Comparison of ENCODE assay signal across 12 cellular contexts in the genomic region with DNA sequence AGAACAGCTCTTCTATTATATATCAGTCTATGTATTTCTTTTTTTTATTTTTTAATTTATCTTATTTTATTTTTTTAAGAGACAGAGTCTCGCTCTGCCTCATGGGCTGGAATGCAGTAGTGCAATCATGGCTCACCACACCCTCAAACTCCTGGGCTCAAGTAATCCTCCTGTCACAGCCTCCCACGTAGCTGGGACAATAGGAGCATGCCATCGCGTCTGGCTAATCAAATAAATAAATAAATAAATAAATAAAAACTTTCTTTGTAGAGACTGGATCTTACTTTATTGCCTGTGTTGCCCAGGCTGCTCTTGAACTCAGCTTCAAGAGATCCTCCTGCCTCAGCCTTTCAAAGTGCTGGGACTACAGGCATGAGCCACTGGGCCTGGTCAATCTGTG.
DNase-seq lines count a peak whose midpoint lies in the region; ATAC-seq and TF ChIP-seq lines count a peak whose summit lies in the region.
"Had no signal": no experiment of that assay in that cellular context is flagged by ENCODE, and none has a peak within 500 bp of the region (broad histone marks: within the 10 kb centered on the region; RNA-seq: fewer than 3 reads in every experiment).

No MANE protein-coding gene starts in this region.

- H3K27me3 Mint-ChIP-seq in activated T-helper 17 cell treated with anti-CD3 and anti-CD28 coated beads, Interleukin-2, amount 50 U/mL, for 72 hours = no peaks in the 10 kb centered on the region

- H3K79me1 ChIP-seq in trophoblast cell (ENCODE audit: low read length) = no peaks in the 10 kb centered on the region

- no peak for TF ChIP-seq CTCF in fibroblast of villous mesenchyme (IDR thresholded peaks at IDR 0.05; ENCODE audit: insufficient read depth, low read depth, low read length)

- H3K9me3 Mint-ChIP-seq in activated T-helper 17 cell treated with anti-CD3 and anti-CD28 coated beads, Interleukin-2, amount 50 U/mL, for 72 hours = no peaks in the 10 kb centered on the region

- H4K91ac ChIP-seq in trophoblast cell (ENCODE audit: low read depth, low read length) = no peak overlapping the region

- no peaks in the 10 kb centered on the region for H3K9me3 ChIP-seq in trophoblast cell (ENCODE audit: insufficient read depth, low read depth, low read length)

- H3K27ac Mint-ChIP-seq in activated T-helper 17 cell treated with anti-CD3 and anti-CD28 coated beads, Interleukin-2, amount 50 U/mL, for 72 hours = peak overlapping the region; percentile 31

- no peak overlapping the region for H2BK120ac ChIP-seq in trophoblast cell (ENCODE audit: insufficient read depth, low read length, poor library complexity)

- no peak overlapping the region for H2BK5ac ChIP-seq in trophoblast cell (ENCODE audit: low read depth, low read length, poor library complexity)

- peak overlapping the region; percentile 10 for H3K27ac ChIP-seq in trophoblast cell (ENCODE audit: low read depth, low read length)

- no peak overlapping the region for H3K4me2 ChIP-seq in trophoblast cell (ENCODE audit: low read length)

- no peak overlapping the region for H2AFZ ChIP-seq in trophoblast cell (ENCODE audit: insufficient read depth, low read length, poor library complexity)

- H3K79me2 ChIP-seq in trophoblast cell (ENCODE audit: control insufficient read depth, insufficient read depth, low read length, poor library complexity) = peaks cover 30% of the 10 kb centered on the region

- peaks cover 20 to 27% of the 10 kb centered on the region in 2 experiments for H3K4me1 ChIP-seq in trophoblast cell (ENCODE audit: control insufficient read depth in 1 of 2, insufficient read depth in 2 of 2, low read length in 2 of 2)

- H3K14ac ChIP-seq in trophoblast cell (ENCODE audit: low read length) = no peak overlapping the region

- ATAC-seq in activated T-helper 17 cell treated with anti-CD3 and anti-CD28 coated beads, Interleukin-2, amount 50 U/mL, for 72 hours (replicated peaks) = no peak
- no peak for ATAC-seq in HG02981 (IDR thresholded peaks at IDR 0.05; ENCODE audit: unreplicated experiment)
- no peak for ATAC-seq in GM21423 (IDR thresholded peaks at IDR 0.05; ENCODE audit: unreplicated experiment)

- no CpG with 5 or more reads among the region's 4 CpGs for whole genome bisulfite sequencing in trophoblast cell (ENCODE audit: extremely low coverage, insufficient coverage, insufficient read length)

- peak overlapping the region; percentile 90 for H3K4ac ChIP-seq in trophoblast cell (ENCODE audit: low read depth, low read length)

- H4K8ac ChIP-seq in trophoblast cell (ENCODE audit: low read depth, low read length) = no peak overlapping the region

- DNase-seq in ELR (ENCODE audit: low read depth) (peak; percentile 75), fibroblast of villous mesenchyme (ENCODE audit: low read depth) (peak; percentile 89), trophoblast cell (peak in 1 of 2 donors; percentile 38), pons (ENCODE audit: low spot score) (no peak), globus pallidus (ENCODE audit: low spot score) (no peak)
- DNase-seq: aorta, COR-L47, NCI-H524 treated with DMSO at 0.1 percent for 48 hours, T-helper 1 cell had no signal

- H2BK12ac ChIP-seq in trophoblast cell (ENCODE audit: low read length) = no peak overlapping the region

- no peak overlapping the region for H3K23ac ChIP-seq in trophoblast cell (ENCODE audit: low read length)

- no peak overlapping the region for H4K12ac ChIP-seq in trophoblast cell (ENCODE audit: low read depth, low read length)

- peaks cover 0 to 4% of the 10 kb centered on the region in 2 experiments for H3K36me3 ChIP-seq in trophoblast cell (ENCODE audit: control insufficient read depth in 1 of 2, insufficient read depth in 2 of 2, low read length in 2 of 2)

- no peaks in the 10 kb centered on the region for H3K36me3 Mint-ChIP-seq in activated T-helper 17 cell treated with anti-CD3 and anti-CD28 coated beads, Interleukin-2, amount 50 U/mL, for 72 hours (ENCODE audit: low read depth)

- no peak overlapping the region for H2AK5ac ChIP-seq in trophoblast cell (ENCODE audit: low read length)

- peak overlapping the region; percentile 20 for H3K4me3 Mint-ChIP-seq in activated T-helper 17 cell treated with anti-CD3 and anti-CD28 coated beads, Interleukin-2, amount 50 U/mL, for 72 hours

- peaks cover 55% of the 10 kb centered on the region for H3K4me1 Mint-ChIP-seq in activated T-helper 17 cell treated with anti-CD3 and anti-CD28 coated beads, Interleukin-2, amount 50 U/mL, for 72 hours

- no peak overlapping the region for H3K9ac ChIP-seq in trophoblast cell (ENCODE audit: low read length)

- H3K27me3 ChIP-seq in trophoblast cell (ENCODE audit: insufficient read depth, low read length) = no peaks in the 10 kb centered on the region

- H3K4me3 ChIP-seq in fibroblast of villous mesenchyme (ENCODE audit: low read depth, low read length) (no peak overlapping the region), trophoblast cell (ENCODE audit: low read depth, low read length) (no peak overlapping the region)

- H3K18ac ChIP-seq in trophoblast cell (ENCODE audit: low read length) = no peak overlapping the region

Comparison
In these comparisons a context has a peak if more than half of its experiments do, and no peak if none do; other contexts are left out.
1. DNase-seq: peak in ELR (single experiment) and fibroblast of villous mesenchyme (single experiment); none in pons (single experiment) and globus pallidus (single experiment).